In genomic region chr17:77116371-77116860, GRCh38 we compare ENCODE assay signal across 14 cellular contexts. TPM values are rescaled to one million over a fixed set of nuclear protein-coding genes. Genes with fewer than 3 reads are reported as not detected.
DNase-seq lines count a peak whose midpoint lies in the region; ATAC-seq and TF ChIP-seq lines count a peak whose summit lies in the region.
"Had no signal": no experiment of that assay in that cellular context is flagged by ENCODE, and none has a peak within 500 bp of the region (broad histone marks: within the 10 kb centered on the region; RNA-seq: fewer than 3 reads in every experiment).

No MANE protein-coding gene starts in this region.

- H3K4me3 Mint-ChIP-seq in stimulated activated memory B cell treated with anti-CD40 and anti-IgM and Interleukin-4, amounts not matched to agents 10 μg/mL and 1 μg/mL and 100 μg/mL, for 72 hours: no peak overlapping the region

- peak; percentile 34 for ATAC-seq in mucosa of descending colon
- no peak for ATAC-seq in stimulated activated memory B cell treated with anti-CD40 and anti-IgM and Interleukin-4, amounts not matched to agents 10 μg/mL and 1 μg/mL and 100 μg/mL, for 72 hours
- ATAC-seq in activated naive CD4-positive, alpha-beta T cell treated with anti-CD3 and anti-CD28 coated beads, Interleukin-2, amount 50 U/mL, for 72 hours: no peak

- no peaks in the 10 kb centered on the region for H3K36me3 Mint-ChIP-seq in stimulated activated memory B cell treated with anti-CD40 and anti-IgM and Interleukin-4, amounts not matched to agents 10 μg/mL and 1 μg/mL and 100 μg/mL, for 72 hours
- no peaks in the 10 kb centered on the region for H3K36me3 Mint-ChIP-seq in activated naive CD4-positive, alpha-beta T cell treated with anti-CD3 and anti-CD28 coated beads, Interleukin-2, amount 50 U/mL, for 72 hours

- H3K4me2 ChIP-seq in OCI-LY3 (ENCODE audit: low read length): peak overlapping the region; percentile 82

- H3K27ac ChIP-seq in OCI-LY3 (ENCODE audit: low read length) (peak overlapping the region; percentile 34), cingulate gyrus (ENCODE audit: low read depth, low read length) (peak overlapping the region; percentile 73), substantia nigra (ENCODE audit: low read depth, low read length, poor library complexity, severe bottlenecking) (peak overlapping the region; percentile 67)
- H3K27ac ChIP-seq: epithelial cell of prostate had no signal

- peaks cover 16% of the 10 kb centered on the region for H3K4me1 ChIP-seq in OCI-LY3 (ENCODE audit: low read length)
- peaks cover 9% of the 10 kb centered on the region for H3K4me1 ChIP-seq in mucosa of descending colon (ENCODE audit: low read depth)

- peak overlapping the region; percentile 46 for H3K9ac ChIP-seq in OCI-LY3 (ENCODE audit: low read length)

- peak overlapping the region; percentile 81 for H2AFZ ChIP-seq in OCI-LY3 (ENCODE audit: low read depth, low read length)

- intact Hi-C loops in mucosa of descending colon (cut with DNase I, micrococcal nuclease): no loop called here

- H3K27me3 Mint-ChIP-seq in stimulated activated memory B cell treated with anti-CD40 and anti-IgM and Interleukin-4, amounts not matched to agents 10 μg/mL and 1 μg/mL and 100 μg/mL, for 72 hours: no peaks in the 10 kb centered on the region

- H3K9me3 ChIP-seq in OCI-LY3 (ENCODE audit: insufficient read depth, low read length) (no peaks in the 10 kb centered on the region), mucosa of descending colon (no peaks in the 10 kb centered on the region)

- no peak for TF ChIP-seq CTCF in OCI-LY3 (IDR thresholded peaks at IDR 0.05; ENCODE audit: low read depth, low read length)
- TF ChIP-seq CTCF in mucosa of descending colon (IDR thresholded peaks at IDR 0.05): no peak

- H3K4me3 ChIP-seq in OCI-LY3 (ENCODE audit: low read length) (peak overlapping the region; percentile 49), mucosa of descending colon (no peak overlapping the region)

- H4K20me1 ChIP-seq in OCI-LY3 (ENCODE audit: insufficient read depth, low read length): no peaks in the 10 kb centered on the region

- H3K79me2 ChIP-seq in OCI-LY3 (ENCODE audit: low read length): no peaks in the 10 kb centered on the region

- H3K27ac Mint-ChIP-seq in stimulated activated memory B cell treated with anti-CD40 and anti-IgM and Interleukin-4, amounts not matched to agents 10 μg/mL and 1 μg/mL and 100 μg/mL, for 72 hours: no peak overlapping the region
- H3K27ac Mint-ChIP-seq in activated naive CD4-positive, alpha-beta T cell treated with anti-CD3 and anti-CD28 coated beads, Interleukin-2, amount 50 U/mL, for 72 hours: no peak overlapping the region
- H3K27ac Mint-ChIP-seq: activated T-helper 2 cell treated with anti-CD3 and anti-CD28 coated beads, Interferon-gamma antibody, Interleukin-2, Interleukin-4, amounts not matched to agents 10 μg/mL and 5 μg/mL and 100 μg/mL, durations not matched to agents 14 hours and 24 hours and 36 hours had no signal

- H3K27me3 ChIP-seq in OCI-LY3 (ENCODE audit: low read depth, low read length): no peaks in the 10 kb centered on the region

- DNase-seq in mucosa of descending colon: no peak
- no peak for DNase-seq in substantia nigra (lab: John Stamatoyannopoulos, UW)
- no peak for DNase-seq in SKM-1 (lab: John Stamatoyannopoulos, UW; ENCODE audit: unreplicated experiment)
- DNase-seq in midbrain (lab: John Stamatoyannopoulos, UW): no peak
- no peak for DNase-seq in activated naive CD4-positive, alpha-beta T cell treated with anti-CD3 and anti-CD28 coated beads, Interleukin-2, amount 50 U/mL, for 72 hours (ENCODE audit: low spot score in 2 of 2)
- DNase-seq: activated CD4-positive, CD25-positive, alpha-beta regulatory T cell; NCI-H1105; NCI-H2171 treated with DMSO at 0.1 percent for 48 hours; stimulated activated naive CD4-positive, alpha-beta T cell treated with Interleukin-2 at 50 U/mL for 16 hours had no signal

- H3K4me1 Mint-ChIP-seq in stimulated activated memory B cell treated with anti-CD40 and anti-IgM and Interleukin-4, amounts not matched to agents 10 μg/mL and 1 μg/mL and 100 μg/mL, for 72 hours: peaks cover 6% of the 10 kb centered on the region

- H3K9me3 Mint-ChIP-seq in stimulated activated memory B cell treated with anti-CD40 and anti-IgM and Interleukin-4, amounts not matched to agents 10 μg/mL and 1 μg/mL and 100 μg/mL, for 72 hours: no peaks in the 10 kb centered on the region
- H3K9me3 Mint-ChIP-seq in activated naive CD4-positive, alpha-beta T cell treated with anti-CD3 and anti-CD28 coated beads, Interleukin-2, amount 50 U/mL, for 72 hours: no peaks in the 10 kb centered on the region
- H3K9me3 Mint-ChIP-seq: activated T-helper 2 cell treated with anti-CD3 and anti-CD28 coated beads, Interferon-gamma antibody, Interleukin-2, Interleukin-4, amounts not matched to agents 10 μg/mL and 5 μg/mL and 100 μg/mL, durations not matched to agents 14 hours and 24 hours and 36 hours had no signal

- no peaks in the 10 kb centered on the region for H3K36me3 ChIP-seq in OCI-LY3 (replicated peaks; ENCODE audit: low read depth, low read length)
- no peaks in the 10 kb centered on the region for H3K36me3 ChIP-seq in mucosa of descending colon (ENCODE audit: low read depth)

RNA-seq across cellular contexts. Expression of gene SEC14L1, which starts 24.4 kb away (rescaled TPM):
- 10 to 100 TPM; 24.5 to 44.6 (median 44.0) TPM for total RNA-seq in mucosa of descending colon
- 100 to 1,000 TPM in 1 of 2 donors, 10 to 100 TPM in 1; 53.4 to 103 TPM for total RNA-seq in activated naive CD4-positive, alpha-beta T cell treated with anti-CD3 and anti-CD28 coated beads, Interleukin-2, amount 50 U/mL, for 72 hours
